In the genomic region with DNA sequence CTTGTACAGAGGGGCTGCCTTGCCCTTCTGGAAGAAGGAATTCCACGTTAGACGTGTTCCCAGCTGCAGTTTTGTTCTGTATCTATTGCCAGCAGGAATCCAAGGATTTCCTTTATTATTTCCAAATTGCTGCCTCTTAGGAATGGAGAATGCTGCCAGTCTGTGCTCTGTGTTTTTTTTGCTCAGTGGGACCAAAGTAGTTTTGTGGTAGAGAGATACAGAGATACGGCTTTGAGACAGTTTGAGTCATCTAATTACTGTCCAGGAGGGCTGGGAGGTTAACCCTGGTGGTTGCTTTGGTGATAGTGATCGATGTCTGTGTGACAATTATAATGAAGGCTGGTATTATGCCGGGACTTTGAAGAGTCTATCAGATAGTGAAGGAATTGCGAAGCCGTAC, we compare ENCODE assay signal across 14 cellular contexts. TPM values are rescaled to one million over a fixed set of nuclear protein-coding genes. Genes with fewer than 3 reads are reported as not detected.
DNase-seq lines count a peak whose midpoint lies in the region; ATAC-seq, FAIRE-seq and TF ChIP-seq lines count a peak whose summit lies in the region.
"Had no signal": no experiment of that assay in that cellular context is flagged by ENCODE, and none has a peak within 500 bp of the region (broad histone marks: within the 10 kb centered on the region; RNA-seq: fewer than 3 reads in every experiment).

No MANE protein-coding gene starts in this region.

- H3K4me1 ChIP-seq in HCT116 (ENCODE audit: control insufficient read depth in 1 of 2, insufficient read depth in 2 of 2, low read length in 2 of 2) (peaks cover 63 to 67% of the 10 kb centered on the region in 2 experiments), RWPE2 (ENCODE audit: insufficient read depth, poor library complexity, severe bottlenecking) (peaks cover 85% of the 10 kb centered on the region), endothelial cell of umbilical vein (ENCODE audit: control insufficient read depth, extremely low read depth, insufficient read depth, low read length) (peaks cover 100% of the 10 kb centered on the region), smooth muscle cell (ENCODE audit: low read depth) (peaks cover 47% of the 10 kb centered on the region)

- 19% methylated on average over 7 of the region's 7 CpGs for WGBS in smooth muscle cell (ENCODE audit: low lambda C conversion rate)

- H2AFZ ChIP-seq in HCT116 (ENCODE audit: low read depth, low read length, poor library complexity, severe bottlenecking) (no peak overlapping the region), endothelial cell of umbilical vein (ENCODE audit: low read depth, low read length) (no peak overlapping the region), smooth muscle cell (ENCODE audit: low read depth) (no peak overlapping the region)

- H3F3A ChIP-seq in smooth muscle cell (ENCODE audit: low read depth), result peaks cover 31% of the 10 kb centered on the region

- H3K4me3 ChIP-seq in HCT116 (replicated peaks in 1 of 2; ENCODE audit: low read depth in 1 of 2, low read length in 2 of 2), result peak overlapping the region in 1 of 2 experiments; percentile 4; a peak in 1 of 4 replicates
- no peak overlapping the region for H3K4me3 ChIP-seq in RWPE2 (ENCODE audit: severe bottlenecking)
- no peak overlapping the region for H3K4me3 ChIP-seq in endothelial cell of umbilical vein (replicated peaks in 1 of 3; ENCODE audit: insufficient read depth in 1 of 3, low read depth in 1 of 3, low read length in 3 of 3)
- no peak overlapping the region for H3K4me3 ChIP-seq in smooth muscle cell

- RAD21 ChIA-PET in HCT116 (lab: Charles Lee; ENCODE audit: low non-redundant PET in 1 of 2, low total read pairs in 2 of 2, uncharacterized antibody in 2 of 2, unreplicated experiment in 2 of 2), result no interaction called here

- no peaks in the 10 kb centered on the region for H3K9me3 Mint-ChIP-seq in activated CD8-positive, alpha-beta T cell treated with anti-CD3 and anti-CD28 coated beads, Interleukin-2, amount 10 ng/mL, durations not matched to agents 7 days and 5 days (ENCODE audit: insufficient read depth)
- H3K9me3 Mint-ChIP-seq: activated T-cell treated with anti-CD3 and anti-CD28 coated beads, Interleukin-2, amount 50 U/mL, for 4 hours; effector memory CD8-positive, alpha-beta T cell; natural killer cell treated with Interleukin-12 subunit alpha and Interleukin-12 subunit beta and Interleukin-15 and Interleukin-18, amount 100 ng/mL, for 72 hours had no signal

- peaks cover 6% of the 10 kb centered on the region for H3K4me1 Mint-ChIP-seq in activated CD8-positive, alpha-beta T cell treated with anti-CD3 and anti-CD28 coated beads, Interleukin-2, amount 10 ng/mL, durations not matched to agents 7 days and 5 days (ENCODE audit: low read depth)

- H3K79me2 ChIP-seq in HCT116 (ENCODE audit: insufficient read depth, low read length), result peaks cover 28% of the 10 kb centered on the region
- peaks cover 86% of the 10 kb centered on the region for H3K79me2 ChIP-seq in endothelial cell of umbilical vein (ENCODE audit: control insufficient read depth, insufficient read depth, low read length)
- peaks cover 64% of the 10 kb centered on the region for H3K79me2 ChIP-seq in smooth muscle cell (ENCODE audit: low read depth)

- peak; percentile 77 for DNase-seq in HCT116 (ENCODE audit: low read depth, low spot score)
- no peak for DNase-seq in RWPE2 (ENCODE audit: low spot score)
- peak; percentile 53 for DNase-seq in endothelial cell of umbilical vein (ENCODE audit: low read depth, low spot score)
- no peak for DNase-seq in smooth muscle cell (lab: John Stamatoyannopoulos, UW; ENCODE audit: unreplicated experiment)
- no peak for DNase-seq in NCI-H1436 (lab: John Stamatoyannopoulos, UW)
- DNase-seq in activated CD8-positive, alpha-beta T cell treated with anti-CD3 and anti-CD28 coated beads, Interleukin-2, amount 10 ng/mL, durations not matched to agents 7 days and 5 days, result no peak
- DNase-seq: activated T-cell treated with anti-CD3 and anti-CD28 coated beads, Interleukin-2, amount 50 U/mL, for 4 hours; COR-L47; effector memory CD8-positive, alpha-beta T cell; KBM-7; left cardiac atrium; small intestine had no signal

- intact Hi-C loops in HCT116 (cut with micrococcal nuclease), result no loop called here
- intact Hi-C loops in endothelial cell of umbilical vein (cut with micrococcal nuclease), result no loop called here

- no peak overlapping the region for H3K27ac Mint-ChIP-seq in activated CD8-positive, alpha-beta T cell treated with anti-CD3 and anti-CD28 coated beads, Interleukin-2, amount 10 ng/mL, durations not matched to agents 7 days and 5 days
- H3K27ac Mint-ChIP-seq: effector memory CD8-positive, alpha-beta T cell; natural killer cell treated with Interleukin-12 subunit alpha and Interleukin-12 subunit beta and Interleukin-15 and Interleukin-18, amount 100 ng/mL, for 72 hours had no signal

- H3K9me3 ChIP-seq in HCT116 (ENCODE audit: control insufficient read depth in 1 of 2, insufficient read depth in 1 of 2, low read depth in 1 of 2, low read length in 2 of 2) (no peaks in the 10 kb centered on the region), RWPE2 (ENCODE audit: severe bottlenecking) (no peaks in the 10 kb centered on the region), endothelial cell of umbilical vein (replicated peaks; ENCODE audit: control insufficient read depth, insufficient read depth, low read length) (no peaks in the 10 kb centered on the region), smooth muscle cell (replicated peaks; ENCODE audit: low read depth) (no peaks in the 10 kb centered on the region)

- TF ChIP-seq CTCF in HCT116 (IDR thresholded peaks at IDR 0.05 in 2 of 3, conservative IDR thresholded peaks at IDR 0.05 in 1 of 3; ENCODE audit: borderline replicate concordance in 1 of 3, insufficient read depth in 1 of 3, low read depth in 2 of 3, low read length in 2 of 3) (0 out of 6 replicates have a peak, but pooled peaks of 1 of the 3 experiments have one; percentile 7), RWPE2 (IDR thresholded peaks at IDR 0.05; ENCODE audit: poor library complexity, severe bottlenecking) (no peak), endothelial cell of umbilical vein (IDR thresholded peaks at IDR 0.05; ENCODE audit: extremely low read depth in 1 of 2, insufficient read depth in 1 of 2, low read depth in 1 of 2, low read length in 2 of 2) (no peak), smooth muscle cell (IDR thresholded peaks at IDR 0.05; ENCODE audit: borderline replicate concordance, insufficient read depth, poor library complexity, severe bottlenecking) (no peak)

- CTCF ChIA-PET in HCT116 (lab: Charles Lee), result interaction anchor here (1.7 kb wide), 1 partner anchor 28 kb away, joined by 4 read pairs; no protein-coding TSS in a partner anchor
- CTCF ChIA-PET in endothelial cell of umbilical vein (lab: Charles Lee), result interaction anchor here (1.1 to 8.5 kb wide), 4 partner anchors 17 to 105 kb away, joined by 3 to 65 read pairs (median 31); partner anchors contain the start of gene ASAP2
- CTCF ChIA-PET in activated CD8-positive, alpha-beta T cell treated with anti-CD3 and anti-CD28 coated beads, Interleukin-2, amount 10 ng/mL, durations not matched to agents 7 days and 5 days (lab: Charles Lee), result no interaction called here

- POLR2A ChIA-PET in HCT116 (lab: Charles Lee), result interaction anchor here (1.0 kb wide), 1 partner anchor 25 kb away, joined by 4 read pairs; no protein-coding TSS in a partner anchor
- POLR2A ChIA-PET in endothelial cell of umbilical vein (lab: Charles Lee), result no interaction called here
- POLR2A ChIA-PET in activated CD8-positive, alpha-beta T cell treated with anti-CD3 and anti-CD28 coated beads, Interleukin-2, amount 10 ng/mL, durations not matched to agents 7 days and 5 days (lab: Charles Lee), result no interaction called here

- H3K36me3 Mint-ChIP-seq in activated CD8-positive, alpha-beta T cell treated with anti-CD3 and anti-CD28 coated beads, Interleukin-2, amount 10 ng/mL, durations not matched to agents 7 days and 5 days (ENCODE audit: low read depth), result no peaks in the 10 kb centered on the region
- H3K36me3 Mint-ChIP-seq: natural killer cell treated with Interleukin-12 subunit alpha and Interleukin-12 subunit beta and Interleukin-15 and Interleukin-18, amount 100 ng/mL, for 72 hours had no signal

- H3K9me1 ChIP-seq in endothelial cell of umbilical vein (replicated peaks; ENCODE audit: control insufficient read depth, extremely low read depth, insufficient read depth, low read length), result no peaks in the 10 kb centered on the region

- H3K27me3 ChIP-seq in HCT116 (ENCODE audit: insufficient read depth, low read length), result peaks cover 15% of the 10 kb centered on the region; the same call in 1 of the 2 replicates
- no peaks in the 10 kb centered on the region for H3K27me3 ChIP-seq in RWPE2 (ENCODE audit: insufficient read depth, poor library complexity, severe bottlenecking)
- H3K27me3 ChIP-seq in endothelial cell of umbilical vein (ENCODE audit: control insufficient read depth in 2 of 2, insufficient read depth in 2 of 2, low read length in 2 of 2), result no peaks in the 10 kb centered on the region
- H3K27me3 ChIP-seq in smooth muscle cell (ENCODE audit: low read depth), result no peaks in the 10 kb centered on the region

- TF ChIP-seq POLR2A in HCT116 (IDR thresholded peaks at IDR 0.05; ENCODE audit: borderline replicate concordance, extremely low read depth, insufficient read depth, insufficient read length) (no peak), endothelial cell of umbilical vein (IDR thresholded peaks at IDR 0.05; ENCODE audit: low read depth, low read length) (no peak)

- H3K9me2 ChIP-seq in HCT116 (ENCODE audit: insufficient read depth), result no peaks in the 10 kb centered on the region

- no peaks in the 10 kb centered on the region for H3K36me3 ChIP-seq in HCT116 (ENCODE audit: control insufficient read depth in 1 of 2, insufficient read depth in 2 of 2, low read length in 2 of 2)
- H3K36me3 ChIP-seq in RWPE2 (ENCODE audit: low read depth), result peaks cover 8% of the 10 kb centered on the region
- no peaks in the 10 kb centered on the region for H3K36me3 ChIP-seq in endothelial cell of umbilical vein (ENCODE audit: control insufficient read depth in 2 of 2, extremely low read depth in 1 of 2, insufficient read depth in 2 of 2, low read length in 2 of 2)
- no peaks in the 10 kb centered on the region for H3K36me3 ChIP-seq in smooth muscle cell (ENCODE audit: low read depth)

- TF ChIP-seq RAD21 in HCT116 (IDR thresholded peaks at IDR 0.05; ENCODE audit: low read depth), result peak; percentile 18; the same call in 1 of the 2 replicates

- H3K9ac ChIP-seq in HCT116 (ENCODE audit: low read length) (peak overlapping the region; percentile 14; the same call in 1 of the 2 replicates), endothelial cell of umbilical vein (replicated peaks; ENCODE audit: extremely low read depth, insufficient read depth, low read length) (peak overlapping the region; percentile 44), smooth muscle cell (ENCODE audit: low read depth) (peak overlapping the region; percentile 30)

- no peak overlapping the region for H3K4me3 Mint-ChIP-seq in activated CD8-positive, alpha-beta T cell treated with anti-CD3 and anti-CD28 coated beads, Interleukin-2, amount 10 ng/mL, durations not matched to agents 7 days and 5 days
- H3K4me3 Mint-ChIP-seq: activated T-cell treated with anti-CD3 and anti-CD28 coated beads, Interleukin-2, amount 50 U/mL, for 4 hours; effector memory CD8-positive, alpha-beta T cell; natural killer cell treated with Interleukin-12 subunit alpha and Interleukin-12 subunit beta and Interleukin-15 and Interleukin-18, amount 100 ng/mL, for 72 hours had no signal

- FAIRE-seq in endothelial cell of umbilical vein (lab: Jason Lieb, UNC), result no peak
- FAIRE-seq: small intestine had no signal

- peak overlapping the region; percentile 71 for H3K4me2 ChIP-seq in HCT116 (ENCODE audit: low read length)
- peak overlapping the region; percentile 22 for H3K4me2 ChIP-seq in endothelial cell of umbilical vein (ENCODE audit: insufficient read depth, low read length)
- peak overlapping the region; percentile 73 for H3K4me2 ChIP-seq in smooth muscle cell

- BruUV-seq in HCT116 (replicated peaks; lab: Mats Ljungman, UMichigan) (no TSS peak), endothelial cell of umbilical vein (replicated peaks; lab: Mats Ljungman, UMichigan) (no TSS peak)

- H3K27ac ChIP-seq in HCT116 (ENCODE audit: low read depth, low read length) (peak overlapping the region; percentile 33; the same call in 1 of the 2 replicates), RWPE2 (ENCODE audit: poor library complexity, severe bottlenecking) (peak overlapping the region; percentile 100), endothelial cell of umbilical vein (ENCODE audit: insufficient read depth, low read depth, low read length) (peak overlapping the region; percentile 98), smooth muscle cell (ENCODE audit: low read depth) (peak overlapping the region; percentile 97)

- H3K27me3 Mint-ChIP-seq in activated CD8-positive, alpha-beta T cell treated with anti-CD3 and anti-CD28 coated beads, Interleukin-2, amount 10 ng/mL, durations not matched to agents 7 days and 5 days (ENCODE audit: low read depth), result peaks cover 19% of the 10 kb centered on the region

- ATAC-seq in HCT116, result peak; percentile 74
- no peak for ATAC-seq in RWPE2 (ENCODE audit: low read depth)
- no peak for ATAC-seq in GM21528 (IDR thresholded peaks at IDR 0.05; ENCODE audit: low FRiP score, unreplicated experiment)
- ATAC-seq in activated CD8-positive, alpha-beta T cell treated with anti-CD3 and anti-CD28 coated beads, Interleukin-2, amount 10 ng/mL, durations not matched to agents 7 days and 5 days, result no peak
- ATAC-seq: activated T-cell treated with anti-CD3 and anti-CD28 coated beads, Interleukin-2, amount 50 U/mL, for 4 hours; effector memory CD8-positive, alpha-beta T cell; left cardiac atrium; natural killer cell treated with Interleukin-12 subunit alpha and Interleukin-12 subunit beta and Interleukin-15 and Interleukin-18, amount 100 ng/mL, for 72 hours had no signal

- peaks cover 4% of the 10 kb centered on the region; the same call in 1 of the 2 replicates for H4K20me1 ChIP-seq in HCT116 (ENCODE audit: insufficient read depth)
- no peaks in the 10 kb centered on the region for H4K20me1 ChIP-seq in endothelial cell of umbilical vein (replicated peaks; ENCODE audit: control insufficient read depth, extremely low read depth, insufficient read depth, low read length)
- peaks cover 20% of the 10 kb centered on the region for H4K20me1 ChIP-seq in smooth muscle cell (ENCODE audit: low read depth)

- dilution Hi-C loops in endothelial cell of umbilical vein (cut with MboI; ENCODE audit: extremely low pct_ligation_motif_present, low sequenced_read_pairs), result no loop called here

RNA-seq across cellular contexts. Expression of gene ASAP2, which starts 26.3 kb away (rescaled TPM):
- total RNA-seq in HCT116 (2021; ENCODE audit: unreplicated experiment) (16.5 TPM), endothelial cell of umbilical vein (75.8 and 79.2 TPM in 2 replicates), smooth muscle cell (23.1 and 24.1 TPM in 2 replicates)
- 9.2 and 10.0 TPM in 2 replicates for polyA plus RNA-seq in HCT116 (2012)
- polyA plus RNA-seq in endothelial cell of umbilical vein (26.4 and 31.1 TPM in 2 replicates), smooth muscle cell (8.8 and 14.4 TPM in 2 replicates)
- 31.6 and 32.0 TPM in 2 replicates for polyA plus RNA-seq in endothelial cell of umbilical vein (2011; cell fraction: cytosol; rRNA removed)
- polyA plus RNA-seq in endothelial cell of umbilical vein (2011; cell fraction: nucleus; rRNA removed), result 85.8 and 94.0 TPM in 2 replicates
- 39.1 and 42.5 TPM in 2 replicates for polyA plus RNA-seq in endothelial cell of umbilical vein (2012)
- 66.1 and 67.7 TPM in 2 replicates for polyA minus RNA-seq in endothelial cell of umbilical vein
- 7.3 TPM for polyA minus RNA-seq in endothelial cell of umbilical vein (2011; cell fraction: cytosol; rRNA and poly(A)+ RNA removed)
- polyA minus RNA-seq in endothelial cell of umbilical vein (2011; cell fraction: nucleus; rRNA and poly(A)+ RNA removed), result 92.1 and 117 TPM in 2 replicates
- not detected for total RNA-seq in activated CD8-positive, alpha-beta T cell treated with anti-CD3 and anti-CD28 coated beads, Interleukin-2, amount 10 ng/mL, durations not matched to agents 7 days and 5 days
- total RNA-seq: natural killer cell treated with Interleukin-12 subunit alpha and Interleukin-12 subunit beta and Interleukin-15 and Interleukin-18, amount 100 ng/mL, for 72 hours had no signal

Comparison
In these comparisons a context has a peak if more than half of its experiments do, and no peak if none do; other contexts are left out.
1. DNase-seq: peak in HCT116 (single experiment) and endothelial cell of umbilical vein (single experiment); none in RWPE2 (single experiment), smooth muscle cell (single experiment), NCI-H1436 (single experiment) and activated CD8-positive, alpha-beta T cell treated with anti-CD3 and anti-CD28 coated beads, Interleukin-2, amount 10 ng/mL, durations not matched to agents 7 days and 5 days (single experiment).
2. H3K27ac ChIP-seq: peak in every context shown above with its lines; median percentile 100 in RWPE2; 98 in endothelial cell of umbilical vein; 97 in smooth muscle cell; 33 in HCT116.
3. H3K4me2 ChIP-seq: peak in every context shown above with its lines; median percentile 73 in smooth muscle cell; 71 in HCT116; 22 in endothelial cell of umbilical vein.
4. RNA of gene ASAP2, which starts 26.3 kb away (total RNA-seq): 75.8 to 79.2 TPM in endothelial cell of umbilical vein, 23.1 to 24.1 TPM in smooth muscle cell and 16.5 TPM in HCT116 (single experiment); not detected in activated CD8-positive, alpha-beta T cell treated with anti-CD3 and anti-CD28 coated beads, Interleukin-2, amount 10 ng/mL, durations not matched to agents 7 days and 5 days; every median in the first group is over 10 times any median in the second.
5. Peak in every context shown above with its lines, with median percentiles within 50 percentile points of each other: H3K9ac ChIP-seq.